ENCODE assay signal across 13 cellular contexts in genomic region chr11:112525270-112525669, GRCh38.
DNase-seq lines count a peak whose midpoint lies in the region; ATAC-seq, FAIRE-seq and TF ChIP-seq lines count a peak whose summit lies in the region.
"Had no signal": no experiment of that assay in that cellular context is flagged by ENCODE, and none has a peak within 500 bp of the region (broad histone marks: within the 10 kb centered on the region; RNA-seq: fewer than 3 reads in every experiment).

No MANE protein-coding gene starts in this region.

- H3K27me3 Mint-ChIP-seq in chondrocyte (ENCODE audit: low read depth) = no peaks in the 10 kb centered on the region

- H3K79me2 ChIP-seq in fibroblast of lung (ENCODE audit: control insufficient read depth, insufficient read depth, low read length) = no peaks in the 10 kb centered on the region

- H3K9ac ChIP-seq in fibroblast of lung (ENCODE audit: insufficient read depth, low read length) = no peak overlapping the region

- no peak overlapping the region for H3K4me3 Mint-ChIP-seq in chondrocyte (ENCODE audit: unreplicated experiment)
- H3K4me3 Mint-ChIP-seq: B cell had no signal

- no peaks in the 10 kb centered on the region for H3K4me1 ChIP-seq in fibroblast of lung (ENCODE audit: control insufficient read depth, extremely low read depth, insufficient read depth, low read length)

- no peaks in the 10 kb centered on the region for H3K36me3 ChIP-seq in fibroblast of lung (ENCODE audit: control insufficient read depth, insufficient read depth, low read length)

- no peak overlapping the region for H3K27ac ChIP-seq in fibroblast of lung (ENCODE audit: insufficient read depth, low read length)

- no peak overlapping the region for H3K4me3 ChIP-seq in AG10803 (ENCODE audit: low read length)
- H3K4me3 ChIP-seq in fibroblast of lung (replicated peaks in 1 of 4; ENCODE audit: control extremely low read depth in 1 of 4, insufficient read depth in 1 of 4, low read depth in 3 of 4, low read length in 4 of 4) = no peak overlapping the region

- no peak overlapping the region for H3K4me2 ChIP-seq in fibroblast of lung (ENCODE audit: extremely low read depth, insufficient read depth, low read length)

- H2AFZ ChIP-seq in fibroblast of lung (ENCODE audit: low read length) = no peak overlapping the region

- no peak overlapping the region for H3K27ac Mint-ChIP-seq in chondrocyte (ENCODE audit: unreplicated experiment)
- H3K27ac Mint-ChIP-seq: B cell had no signal

- no peaks in the 10 kb centered on the region for H3K9me3 Mint-ChIP-seq in chondrocyte (ENCODE audit: low read depth)

- H3K9me3 ChIP-seq in fibroblast of lung (ENCODE audit: control insufficient read depth, insufficient read depth, low read depth, low read length) = no peaks in the 10 kb centered on the region

- no peaks in the 10 kb centered on the region for H4K20me1 ChIP-seq in fibroblast of lung (ENCODE audit: control insufficient read depth, extremely low read depth, insufficient read depth, low read length)

- no peak for ATAC-seq in GM21447 (IDR thresholded peaks at IDR 0.05; ENCODE audit: unreplicated experiment)
- ATAC-seq: Panc1 had no signal

- no peak for FAIRE-seq in H54 (lab: Jason Lieb, UNC)

- DNase-seq in AG10803 (ENCODE audit: low read depth) (peak; percentile 91), M059J (ENCODE audit: low read depth) (peak; percentile 89), fibroblast of lung (ENCODE audit: low read depth in 2 of 2) (peak; percentile 12 to 25), mucosa of gallbladder (ENCODE audit: low spot score) (peak; percentile 24), H54 (ENCODE audit: insufficient read length, low spot score) (no peak), chondrocyte (ENCODE audit: low spot score) (no peak)
- DNase-seq in activated effector memory CD4-positive, alpha-beta T cell treated with Interleukin-2 at 50 U/mL for 16 hours = no peak
- DNase-seq: activated CD4-positive, CD25-positive, alpha-beta regulatory T cell; effector CD4-positive, alpha-beta T cell; NCI-H2081 treated with DMSO at 0.1 percent for 48 hours had no signal

- H3K27me3 ChIP-seq in fibroblast of lung (ENCODE audit: control insufficient read depth, insufficient read depth, low read length) = no peaks in the 10 kb centered on the region

- TF ChIP-seq CTCF in AG10803 (conservative IDR thresholded peaks at IDR 0.05; ENCODE audit: low read length) = no peak
- no peak for TF ChIP-seq CTCF in fibroblast of lung (conservative IDR thresholded peaks at IDR 0.05 in 1 of 2, IDR thresholded peaks at IDR 0.05 in 1 of 2; ENCODE audit: low read depth in 1 of 2, low read length in 2 of 2)
- TF ChIP-seq CTCF in chondrocyte (IDR thresholded peaks at IDR 0.05) = no peak

- no peaks in the 10 kb centered on the region for H3K36me3 Mint-ChIP-seq in chondrocyte (ENCODE audit: low read depth)

- no peak for TF ChIP-seq POLR2A in H54 (IDR thresholded peaks at IDR 0.05; ENCODE audit: low read depth, low read length)

- H3K4me1 Mint-ChIP-seq in chondrocyte (ENCODE audit: low read depth) = peaks cover 41% of the 10 kb centered on the region
- H3K4me1 Mint-ChIP-seq: B cell had no signal

Comparison
In these comparisons a context has a peak if more than half of its experiments do, and no peak if none do; other contexts are left out.
1. DNase-seq: peak in AG10803 (single experiment), M059J (single experiment), fibroblast of lung (2 of 2) and mucosa of gallbladder (single experiment); none in H54 (single experiment), activated effector memory CD4-positive, alpha-beta T cell treated with Interleukin-2 at 50 U/mL for 16 hours (single experiment) and chondrocyte (single experiment).